Comparison of ENCODE assay signal across 18 cellular contexts in genomic region chr3:9448643-9449042, GRCh38. TPM values are rescaled to one million over a fixed set of nuclear protein-coding genes. Genes with fewer than 3 reads are reported as not detected.
A peak's percentile ranks its signal among the peaks of the same experiment; 100 is the strongest.
DNase-seq lines count a peak whose midpoint lies in the region; ATAC-seq and TF ChIP-seq lines count a peak whose summit lies in the region.
"Had no signal": no experiment of that assay in that cellular context is flagged by ENCODE, and none has a peak within 500 bp of the region (broad histone marks: within the 10 kb centered on the region; RNA-seq: fewer than 3 reads in every experiment).

No MANE protein-coding gene starts in this region.

- no peak overlapping the region for H3K4me3 Mint-ChIP-seq in activated T-cell treated with anti-CD3 and anti-CD28 coated beads, Interleukin-2, amount 50 U/mL, for 72 hours
- peak overlapping the region; percentile 6 for H3K4me3 Mint-ChIP-seq in glutamatergic neuron (ENCODE audit: unreplicated experiment)

- ATAC-seq in activated T-cell treated with anti-CD3 and anti-CD28 coated beads, Interleukin-2, amount 50 U/mL, for 72 hours (replicated peaks in 1 of 2): peak; percentile 31 to 73
- ATAC-seq: upper lobe of right lung had no signal

- TF ChIP-seq CTCF in glutamatergic neuron (IDR thresholded peaks at IDR 0.05; ENCODE audit: partially characterized antibody, unreplicated experiment) (no peak), ovary (IDR thresholded peaks at IDR 0.05) (no peak)

- no peaks in the 10 kb centered on the region for H3K9me3 ChIP-seq in ovary
- H3K9me3 ChIP-seq: esophagus squamous epithelium, upper lobe of right lung had no signal

- H3K4me1 ChIP-seq in ovary (ENCODE audit: insufficient read depth): no peaks in the 10 kb centered on the region
- H3K4me1 ChIP-seq: esophagus squamous epithelium, upper lobe of right lung had no signal

- no peak for TF ChIP-seq EP300 in ovary (IDR thresholded peaks at IDR 0.05)

- H3K27me3 ChIP-seq in ovary: no peaks in the 10 kb centered on the region
- H3K27me3 ChIP-seq: esophagus squamous epithelium, hepatocyte, upper lobe of right lung had no signal

- H3K27ac Mint-ChIP-seq in activated T-cell treated with anti-CD3 and anti-CD28 coated beads, Interleukin-2, amount 50 U/mL, for 72 hours: peak overlapping the region; percentile 6
- peak overlapping the region; percentile 40 for H3K27ac Mint-ChIP-seq in glutamatergic neuron (ENCODE audit: unreplicated experiment)

- H3K27ac ChIP-seq in temporal lobe (ENCODE audit: low read depth, low read length): peak overlapping the region; percentile 19
- no peak overlapping the region for H3K27ac ChIP-seq in ovary
- H3K27ac ChIP-seq: esophagus squamous epithelium, hepatocyte, HL-60, upper lobe of right lung had no signal

- no peaks in the 10 kb centered on the region for H3K9me3 Mint-ChIP-seq in activated T-cell treated with anti-CD3 and anti-CD28 coated beads, Interleukin-2, amount 50 U/mL, for 72 hours
- H3K9me3 Mint-ChIP-seq in glutamatergic neuron (ENCODE audit: unreplicated experiment): peaks cover 5% of the 10 kb centered on the region

- no peak overlapping the region for H3K4me3 ChIP-seq in ovary
- H3K4me3 ChIP-seq: esophagus squamous epithelium, hepatocyte, upper lobe of right lung had no signal

- no peak for DNase-seq in activated T-cell treated with anti-CD3 and anti-CD28 coated beads, Interleukin-2, amount 50 U/mL, for 72 hours
- DNase-seq in activated T-cell treated with anti-CD3 and anti-CD28 coated beads, Interleukin-2, amount 50 U/mL, for 48 hours: no peak
- DNase-seq in RPMI7951 (ENCODE audit: low read depth) (peak; percentile 5), glutamatergic neuron (no peak), ecto neural progenitor cell (ENCODE audit: low spot score) (no peak), GM03348 (ENCODE audit: low spot score) (no peak), ovary (no peak)
- DNase-seq: activated CD4-positive, alpha-beta T cell treated with anti-CD3 and anti-CD28 coated beads for 48 hours; aorta; cortex of kidney; esophagus squamous epithelium; KG1; NCI-H1105; NCI-H2171; upper lobe of right lung had no signal

- no peaks in the 10 kb centered on the region for H3K27me3 Mint-ChIP-seq in activated T-cell treated with anti-CD3 and anti-CD28 coated beads, Interleukin-2, amount 50 U/mL, for 72 hours (ENCODE audit: low read depth)
- peaks cover 2% of the 10 kb centered on the region for H3K27me3 Mint-ChIP-seq in glutamatergic neuron (ENCODE audit: unreplicated experiment)

- intact Hi-C loops in ovary (cut with DNase I): loop anchor here in 2 of 4 donors (5.0 to 10.0 kb wide), 2 partner anchors 94 to 964 kb away; no protein-coding TSS in a partner anchor

- WGBS in ovary, 3 donors: 77 to 92% (median 91%) methylated on average over 1 of the region's 1 CpG

- peaks cover 32% of the 10 kb centered on the region for H3K4me1 Mint-ChIP-seq in activated T-cell treated with anti-CD3 and anti-CD28 coated beads, Interleukin-2, amount 50 U/mL, for 72 hours (ENCODE audit: low read depth)
- H3K4me1 Mint-ChIP-seq in glutamatergic neuron (ENCODE audit: low read depth, unreplicated experiment): no peaks in the 10 kb centered on the region

- no peaks in the 10 kb centered on the region for H3K36me3 ChIP-seq in ovary

- H3K36me3 Mint-ChIP-seq in activated T-cell treated with anti-CD3 and anti-CD28 coated beads, Interleukin-2, amount 50 U/mL, for 72 hours (ENCODE audit: insufficient read depth in 2 of 2): peaks cover 17 to 42% of the 10 kb centered on the region in 2 donors
- H3K36me3 Mint-ChIP-seq in glutamatergic neuron (ENCODE audit: unreplicated experiment): no peaks in the 10 kb centered on the region

- TF ChIP-seq POLR2A in ovary (IDR thresholded peaks at IDR 0.05): no peak

RNA-seq across cellular contexts. Expression of gene SETD5, which starts 51.2 kb away (rescaled TPM):
- 100 to 1,000 TPM; 158 to 173 TPM for total RNA-seq in activated T-cell treated with anti-CD3 and anti-CD28 coated beads, Interleukin-2, amount 50 U/mL, for 72 hours
- total RNA-seq in RPMI7951 (2014; rRNA removed; shearing (Covaris generic)): 56.8 and 58.4 TPM in 2 replicates
- total RNA-seq in glutamatergic neuron (ENCODE audit: unreplicated experiment): 337 TPM
- 50.2 TPM for total RNA-seq in temporal lobe
- total RNA-seq in ovary: 100 to 1,000 TPM in 3 of 7 donors, 10 to 100 TPM in 4; 74.6 to 140 (median 98.2) TPM
- polyA plus RNA-seq in ovary: 10 to 100 TPM; 30.8 to 71.8 TPM
